10 cellular contexts compared by ENCODE assay signal in genomic region chr6:130274007-130274406, GRCh38. TPM values are rescaled to one million over a fixed set of nuclear protein-coding genes. Genes with fewer than 3 reads are reported as not detected.
"Had no signal": no experiment of that assay in that cellular context is flagged by ENCODE, and none has a peak within 500 bp of the region (broad histone marks: within the 10 kb centered on the region; RNA-seq: fewer than 3 reads in every experiment).

No MANE protein-coding gene starts in this region.

- ATAC-seq: K562 had no signal

- H2AFZ ChIP-seq: GM23248 had no signal

- H3K27ac Mint-ChIP-seq: H9 had no signal

- H3K27ac ChIP-seq: GM23248 had no signal

- H3K9ac ChIP-seq: GM23248 had no signal

- DNase-seq: GM23248, GOT3, H9, HCEC 1CT, IMR-90, KG1 had no signal

- FAIRE-seq: HTR-8/SVneo, K562 had no signal

- H3K4me3 ChIP-seq: GM23248, K562 had no signal

- H3K4me3 Mint-ChIP-seq: H9 had no signal

RNA-seq across cellular contexts. Expression of gene SAMD3, which starts 51.3 kb away (rescaled TPM):
- total RNA-seq: H4, HT-29, K562 had no signal
